8 cellular contexts compared by ENCODE assay signal in the genomic region with DNA sequence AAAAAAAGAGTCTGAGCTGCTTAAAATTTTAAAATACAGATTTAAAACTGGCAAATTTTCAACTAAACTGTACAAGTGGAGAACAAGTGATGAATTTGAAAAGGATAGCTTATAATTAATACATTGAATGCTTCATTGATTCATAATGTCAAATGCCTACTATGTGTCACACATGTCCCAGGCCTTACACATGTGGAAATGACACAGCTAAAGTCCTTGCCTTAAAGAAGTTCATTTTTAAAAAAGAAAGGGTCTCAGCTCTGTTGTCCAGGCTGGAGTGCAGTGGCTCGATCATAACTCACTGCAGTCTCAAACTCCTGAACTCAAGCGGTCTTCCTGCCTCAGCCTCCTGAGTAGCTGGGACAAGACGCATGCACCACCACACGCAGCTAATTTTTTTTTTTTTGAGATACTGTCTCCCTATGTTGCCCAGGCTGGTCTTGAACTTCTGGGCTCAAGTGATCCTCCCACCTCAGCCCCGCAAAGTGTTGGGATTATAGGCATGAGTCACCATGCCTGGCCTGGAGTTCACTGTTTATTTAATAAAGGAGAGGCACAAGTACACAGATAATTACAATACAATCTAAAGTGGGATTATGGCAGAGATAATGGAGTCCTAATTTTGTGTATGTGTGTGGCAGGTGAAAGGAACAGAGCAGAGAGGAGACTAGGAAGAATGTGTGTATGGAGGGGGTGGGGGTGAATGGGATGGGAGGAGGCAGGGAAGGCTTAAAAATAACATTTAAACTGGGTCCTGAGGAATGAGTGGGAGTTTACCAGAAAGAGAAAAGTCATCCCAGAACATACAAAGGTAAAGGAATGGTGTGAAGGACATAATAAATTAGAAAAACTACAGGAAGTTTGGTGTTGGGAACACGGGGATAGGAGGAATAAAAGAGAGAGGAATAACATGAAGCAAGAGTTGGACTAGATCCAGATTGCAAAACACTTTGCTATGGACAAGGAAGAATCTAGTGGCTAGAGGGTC. TPM values are rescaled to one million over a fixed set of nuclear protein-coding genes. Genes with fewer than 3 reads are reported as not detected.
DNase-seq lines count a peak whose midpoint lies in the region; TF ChIP-seq lines count a peak whose summit lies in the region.
"Had no signal": no experiment of that assay in that cellular context is flagged by ENCODE, and none has a peak within 500 bp of the region (broad histone marks: within the 10 kb centered on the region; RNA-seq: fewer than 3 reads in every experiment).

No MANE protein-coding gene starts in this region.

- H3K9me3 ChIP-seq in HAP-1 = no peaks in the 10 kb centered on the region

- H3K36me3 ChIP-seq in HAP-1 (replicated peaks) = peaks cover 2% of the 10 kb centered on the region; the same call in 1 of the 2 replicates

- TF ChIP-seq CTCF in GM13977 (IDR thresholded peaks at IDR 0.05; ENCODE audit: extremely low read depth, insufficient read depth, missing control alignments) = no peak

- H3K4me1 ChIP-seq in HAP-1 = peaks cover 33% of the 10 kb centered on the region

- H3K27me3 ChIP-seq in HAP-1 (ENCODE audit: low read depth) = no peaks in the 10 kb centered on the region

- peak; percentile 75 to 87 for DNase-seq in HAP-1 (ENCODE audit: low spot score in 2 of 2)
- DNase-seq in NCI-H2196 (lab: John Stamatoyannopoulos, UW; ENCODE audit: unreplicated experiment) = peak; percentile 16
- DNase-seq in dermis blood vessel endothelial cell = peak; percentile 18
- DNase-seq in skeletal muscle cell (ENCODE audit: low read depth) = peak; percentile 30
- DNase-seq in KG1 (lab: John Stamatoyannopoulos, UW) = no peak
- no peak for DNase-seq in GM13977 (ENCODE audit: low spot score)
- DNase-seq in NOMO-1 (lab: John Stamatoyannopoulos, UW; ENCODE audit: unreplicated experiment in 2 of 2) = no peak
- DNase-seq: nucleus accumbens had no signal

- in situ Hi-C loops in HAP-1 (cut with MboI; ENCODE audit: low sequenced_read_pairs) (no loop called here), GM13977 (cut with MboI; ENCODE audit: low pct_unique_long_range_greater_than_20kb, low sequenced_read_pairs, unreplicated experiment) (no loop called here)

- H3K4me3 ChIP-seq in HAP-1 (no peak overlapping the region), skeletal muscle cell (ENCODE audit: low read depth, low read length) (no peak overlapping the region)

RNA-seq across cellular contexts. Expression of a gene that starts 4.7 kb away (rescaled TPM):
- total RNA-seq in dermis blood vessel endothelial cell = 16.7 and 18.6 TPM in 2 replicates

RNA-seq across cellular contexts. Expression of a gene that starts 33.0 kb away (rescaled TPM):
- 19.4 and 21.3 TPM in 2 replicates for total RNA-seq in dermis blood vessel endothelial cell

RNA-seq across cellular contexts. Expression of a gene that starts 56.1 kb away (rescaled TPM):
- 0.17 and 0.47 TPM in 2 replicates for total RNA-seq in dermis blood vessel endothelial cell

Comparison
In these comparisons a context has a peak if more than half of its experiments do, and no peak if none do; other contexts are left out.
1. DNase-seq: peak in HAP-1 (2 of 2), NCI-H2196 (single experiment), dermis blood vessel endothelial cell (single experiment) and skeletal muscle cell (single experiment); none in KG1 (single experiment), GM13977 (single experiment) and NOMO-1 (0 of 2).